Comparison of ENCODE assay signal across 8 cellular contexts in the genomic region with DNA sequence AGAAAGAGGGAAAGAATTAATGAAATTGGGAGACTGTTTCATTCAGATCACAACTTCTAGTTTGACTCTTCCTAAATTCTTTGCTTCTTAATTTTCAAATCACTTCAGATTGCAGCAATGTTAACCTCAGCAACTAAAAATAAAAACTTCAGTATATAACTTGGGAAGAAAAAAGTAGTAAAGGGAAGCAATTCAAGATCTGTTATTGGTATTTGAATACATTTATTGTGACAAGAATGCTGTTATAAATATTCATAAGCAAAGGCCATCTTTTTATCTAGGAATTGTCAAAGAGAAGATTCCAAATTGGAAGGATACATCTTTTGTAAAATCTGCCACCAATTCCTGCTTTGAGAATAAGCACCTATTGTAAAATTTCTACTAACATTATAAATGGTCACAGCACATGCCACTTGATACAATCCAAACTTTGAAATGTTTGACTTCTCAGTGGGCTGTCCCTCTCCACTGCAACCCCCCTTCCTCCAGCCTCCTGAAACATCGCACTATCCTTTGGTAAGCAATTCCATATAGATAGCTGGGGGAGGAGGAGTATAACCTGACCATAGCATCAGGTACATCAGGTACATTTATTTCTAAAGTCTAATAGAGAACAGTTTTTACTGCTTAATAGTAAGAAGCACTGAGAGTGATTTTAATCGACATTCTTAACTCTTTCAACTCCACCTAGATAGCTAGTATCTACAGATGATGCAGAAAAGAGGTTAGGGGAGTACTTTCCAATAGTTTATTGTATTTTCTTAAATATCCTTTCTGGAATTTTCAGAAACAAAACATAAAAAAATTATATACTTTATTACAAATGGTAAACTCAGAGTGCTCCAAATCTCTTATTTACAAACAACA.
DNase-seq lines count a peak whose midpoint lies in the region; ATAC-seq lines count a peak whose summit lies in the region.

No MANE protein-coding gene starts in this region.

- ATAC-seq in GM19328 (IDR thresholded peaks at IDR 0.05; ENCODE audit: unreplicated experiment) = no peak

- DNase-seq in DMS53 treated with DMSO at 0.1 percent for 48 hours (lab: John Stamatoyannopoulos, UW; ENCODE audit: unreplicated experiment) (peak; percentile 63), NCI-H146 (lab: John Stamatoyannopoulos, UW) (peak; percentile 76), midbrain (lab: John Stamatoyannopoulos, UW) (peak; percentile 57), 8988T (no peak), NCI-H524 treated with DMSO at 0.1 percent for 48 hours (lab: John Stamatoyannopoulos, UW) (no peak)
- peak; percentile 53 for DNase-seq in central memory CD4-positive, alpha-beta T cell
- DNase-seq in activated CD4-positive, CD25-positive, alpha-beta regulatory T cell (lab: John Stamatoyannopoulos, UW) = no peak

Comparison
In these comparisons a context has a peak if more than half of its experiments do, and no peak if none do; other contexts are left out.
1. DNase-seq: peak in DMS53 treated with DMSO at 0.1 percent for 48 hours (single experiment), NCI-H146 (single experiment), central memory CD4-positive, alpha-beta T cell (single experiment) and midbrain (single experiment); none in 8988T (single experiment), activated CD4-positive, CD25-positive, alpha-beta regulatory T cell (0 of 4) and NCI-H524 treated with DMSO at 0.1 percent for 48 hours (single experiment).